In genomic region chr3:104908761-104909160, GRCh38 we compare ENCODE assay signal across 14 cellular contexts.
DNase-seq lines count a peak whose midpoint lies in the region; ATAC-seq and TF ChIP-seq lines count a peak whose summit lies in the region.
"Had no signal": no experiment of that assay in that cellular context is flagged by ENCODE, and none has a peak within 500 bp of the region (broad histone marks: within the 10 kb centered on the region; RNA-seq: fewer than 3 reads in every experiment).

No MANE protein-coding gene starts in this region.

- H3K9me3 Mint-ChIP-seq in activated naive CD8-positive, alpha-beta T cell treated with anti-CD3 and anti-CD28 coated beads, Interleukin-2, amount 50 U/mL, for 24 hours = peaks cover 3% of the 10 kb centered on the region

- no peak overlapping the region for H3K27ac Mint-ChIP-seq in activated naive CD8-positive, alpha-beta T cell treated with anti-CD3 and anti-CD28 coated beads, Interleukin-2, amount 50 U/mL, for 24 hours
- H3K27ac Mint-ChIP-seq: activated naive CD4-positive, alpha-beta T cell treated with anti-CD3 and anti-CD28 coated beads, Interleukin-2, amount 10 ng/mL, durations not matched to agents 7 days and 5 days had no signal

- no peak for TF ChIP-seq POLR2A in tibial nerve (IDR thresholded peaks at IDR 0.05)

- H3K4me2 ChIP-seq in osteoblast (ENCODE audit: insufficient read depth, low read length) = peak overlapping the region; percentile 21
- no peak overlapping the region for H3K4me2 ChIP-seq in trophoblast cell (ENCODE audit: low read length)

- TF ChIP-seq EP300 in tibial nerve (IDR thresholded peaks at IDR 0.05) = no peak

- H3K9me3 ChIP-seq in osteoblast (ENCODE audit: low read depth, low read length) (peaks cover 3% of the 10 kb centered on the region), tibial nerve (peaks cover 0 to 5% (median 0%) of the 10 kb centered on the region in 4 donors), trophoblast cell (ENCODE audit: insufficient read depth, low read depth, low read length) (peaks cover 1% of the 10 kb centered on the region)

- no peak overlapping the region for H3K14ac ChIP-seq in trophoblast cell (ENCODE audit: low read length)

- H2BK12ac ChIP-seq in trophoblast cell (ENCODE audit: low read length) = no peak overlapping the region

- peak overlapping the region; percentile 53 for H2AFZ ChIP-seq in osteoblast (ENCODE audit: low read length)
- H2AFZ ChIP-seq in trophoblast cell (ENCODE audit: insufficient read depth, low read length, poor library complexity) = no peak overlapping the region

- H3K36me3 ChIP-seq in H7 (replicated peaks; ENCODE audit: control insufficient read depth, insufficient read depth, low read length) (no peaks in the 10 kb centered on the region), osteoblast (ENCODE audit: insufficient read depth, low read length) (no peaks in the 10 kb centered on the region), tibial nerve (no peaks in the 10 kb centered on the region), trophoblast cell (ENCODE audit: control insufficient read depth in 1 of 2, insufficient read depth in 2 of 2, low read length in 2 of 2) (no peaks in the 10 kb centered on the region)

- H2BK5ac ChIP-seq in trophoblast cell (ENCODE audit: low read depth, low read length, poor library complexity) = no peak overlapping the region

- H4K91ac ChIP-seq in trophoblast cell (ENCODE audit: low read depth, low read length) = no peak overlapping the region

- no peak overlapping the region for H2BK120ac ChIP-seq in trophoblast cell (ENCODE audit: insufficient read depth, low read length, poor library complexity)

- no peak overlapping the region for H3K18ac ChIP-seq in trophoblast cell (ENCODE audit: low read length)

- H3K79me1 ChIP-seq in trophoblast cell (ENCODE audit: low read length) = no peaks in the 10 kb centered on the region

- H3K27ac ChIP-seq in osteoblast (ENCODE audit: low read depth, low read length) (peak overlapping the region; percentile 60), tibial nerve (no peak overlapping the region), trophoblast cell (ENCODE audit: low read depth, low read length) (no peak overlapping the region)

- peaks cover 20% of the 10 kb centered on the region for H3K4me1 ChIP-seq in osteoblast (ENCODE audit: insufficient read depth, low read length)
- no peaks in the 10 kb centered on the region for H3K4me1 ChIP-seq in tibial nerve
- no peaks in the 10 kb centered on the region for H3K4me1 ChIP-seq in trophoblast cell (ENCODE audit: control insufficient read depth in 1 of 2, insufficient read depth in 2 of 2, low read length in 2 of 2)

- H3K4me1 Mint-ChIP-seq in activated naive CD8-positive, alpha-beta T cell treated with anti-CD3 and anti-CD28 coated beads, Interleukin-2, amount 50 U/mL, for 24 hours = no peaks in the 10 kb centered on the region
- H3K4me1 Mint-ChIP-seq: activated naive CD4-positive, alpha-beta T cell treated with anti-CD3 and anti-CD28 coated beads, Interleukin-2, amount 10 ng/mL, durations not matched to agents 7 days and 5 days had no signal

- no peak overlapping the region for H4K12ac ChIP-seq in trophoblast cell (ENCODE audit: low read depth, low read length)

- H3K4me3 ChIP-seq in H7 (ENCODE audit: insufficient read depth, low read depth, low read length) (no peak overlapping the region), astrocyte of the spinal cord (ENCODE audit: low read depth, low read length) (no peak overlapping the region), osteoblast (ENCODE audit: insufficient read depth, low read length) (no peak overlapping the region), tibial nerve (no peak overlapping the region), trophoblast cell (ENCODE audit: low read depth, low read length) (no peak overlapping the region)

- H3K27me3 Mint-ChIP-seq in activated naive CD8-positive, alpha-beta T cell treated with anti-CD3 and anti-CD28 coated beads, Interleukin-2, amount 50 U/mL, for 24 hours = no peaks in the 10 kb centered on the region
- H3K27me3 Mint-ChIP-seq: activated naive CD4-positive, alpha-beta T cell treated with anti-CD3 and anti-CD28 coated beads, Interleukin-2, amount 10 ng/mL, durations not matched to agents 7 days and 5 days had no signal

- in situ Hi-C loops in astrocyte of the spinal cord (cut with HindIII; ENCODE audit: low sequenced_read_pairs) = no loop called here

- no peak overlapping the region for H3K4me3 Mint-ChIP-seq in activated naive CD8-positive, alpha-beta T cell treated with anti-CD3 and anti-CD28 coated beads, Interleukin-2, amount 50 U/mL, for 24 hours
- H3K4me3 Mint-ChIP-seq: activated naive CD4-positive, alpha-beta T cell treated with anti-CD3 and anti-CD28 coated beads, Interleukin-2, amount 10 ng/mL, durations not matched to agents 7 days and 5 days; mesothelial cell of epicardium had no signal

- no peak overlapping the region for H3K4ac ChIP-seq in trophoblast cell (ENCODE audit: low read depth, low read length)

- DNase-seq in H7 (peak; percentile 19), NCI-H2081 treated with DMSO at 0.1 percent for 48 hours (lab: John Stamatoyannopoulos, UW) (peak; percentile 86), astrocyte of the spinal cord (ENCODE audit: low read depth, low spot score) (peak; percentile 56), osteoblast (ENCODE audit: insufficient read length, low spot score, missing footprints) (no peak), tibial nerve (ENCODE audit: low spot score in 2 of 2) (no peak), trophoblast cell (no peak)
- DNase-seq in activated naive CD8-positive, alpha-beta T cell treated with anti-CD3 and anti-CD28 coated beads, Interleukin-2, amount 50 U/mL, for 24 hours = no peak
- DNase-seq: activated CD4-positive, alpha-beta T cell treated with anti-CD3 and anti-CD28 coated beads, Interleukin-2, amount 50 U/mL, for 4 hours; activated naive CD4-positive, alpha-beta T cell treated with anti-CD3 and anti-CD28 coated beads, Interleukin-2, amount 10 ng/mL, durations not matched to agents 7 days and 5 days; hypothalamus; NCI-H2227 treated with DMSO at 0.1 percent for 48 hours; T-helper 1 cell had no signal

- no peak overlapping the region for H2AK5ac ChIP-seq in trophoblast cell (ENCODE audit: low read length)

- WGBS in tibial nerve, 2 donors = 74% methylated on average over 2 of the region's 2 CpGs
- WGBS in trophoblast cell (ENCODE audit: extremely low coverage, insufficient coverage, insufficient read length) = no CpG with 5 or more reads among the region's 2 CpGs

- no peaks in the 10 kb centered on the region for H3K27me3 ChIP-seq in H7 (ENCODE audit: control insufficient read depth, insufficient read depth, low read length)
- no peaks in the 10 kb centered on the region for H3K27me3 ChIP-seq in osteoblast (ENCODE audit: insufficient read depth, low read length)
- H3K27me3 ChIP-seq in tibial nerve = no peaks in the 10 kb centered on the region
- H3K27me3 ChIP-seq in trophoblast cell (ENCODE audit: insufficient read depth, low read length) = no peaks in the 10 kb centered on the region

- ATAC-seq in activated naive CD8-positive, alpha-beta T cell treated with anti-CD3 and anti-CD28 coated beads, Interleukin-2, amount 50 U/mL, for 24 hours = no peak
- ATAC-seq: sciatic nerve had no signal

- H3K79me2 ChIP-seq in osteoblast (ENCODE audit: insufficient read depth, low read length) (peaks cover 3% of the 10 kb centered on the region), trophoblast cell (ENCODE audit: control insufficient read depth, insufficient read depth, low read length, poor library complexity) (no peaks in the 10 kb centered on the region)

- H3K23ac ChIP-seq in trophoblast cell (ENCODE audit: low read length) = no peak overlapping the region

- TF ChIP-seq CTCF in astrocyte of the spinal cord (IDR thresholded peaks at IDR 0.05; ENCODE audit: low read depth, low read length) = no peak
- TF ChIP-seq CTCF in osteoblast (IDR thresholded peaks at IDR 0.05; ENCODE audit: extremely low read depth, low read depth, low read length) = no peak
- no peak for TF ChIP-seq CTCF in tibial nerve (IDR thresholded peaks at IDR 0.05)

- no peak overlapping the region for H3K9ac ChIP-seq in trophoblast cell (ENCODE audit: low read length)

- no peaks in the 10 kb centered on the region for H3K36me3 Mint-ChIP-seq in activated naive CD8-positive, alpha-beta T cell treated with anti-CD3 and anti-CD28 coated beads, Interleukin-2, amount 50 U/mL, for 24 hours (ENCODE audit: low read depth)
- H3K36me3 Mint-ChIP-seq: activated naive CD4-positive, alpha-beta T cell treated with anti-CD3 and anti-CD28 coated beads, Interleukin-2, amount 10 ng/mL, durations not matched to agents 7 days and 5 days had no signal

- no peak overlapping the region for H4K8ac ChIP-seq in trophoblast cell (ENCODE audit: low read depth, low read length)

- no peaks in the 10 kb centered on the region for H4K20me1 ChIP-seq in osteoblast (ENCODE audit: insufficient read depth, low read length)

Comparison
In these comparisons a context has a peak if more than half of its experiments do, and no peak if none do; other contexts are left out.
1. DNase-seq: peak in H7 (single experiment), NCI-H2081 treated with DMSO at 0.1 percent for 48 hours (single experiment) and astrocyte of the spinal cord (single experiment); none in osteoblast (single experiment), tibial nerve (0 of 2), trophoblast cell (0 of 2) and activated naive CD8-positive, alpha-beta T cell treated with anti-CD3 and anti-CD28 coated beads, Interleukin-2, amount 50 U/mL, for 24 hours (single experiment).